Comparison of ENCODE assay signal across 21 cellular contexts in the genomic region with DNA sequence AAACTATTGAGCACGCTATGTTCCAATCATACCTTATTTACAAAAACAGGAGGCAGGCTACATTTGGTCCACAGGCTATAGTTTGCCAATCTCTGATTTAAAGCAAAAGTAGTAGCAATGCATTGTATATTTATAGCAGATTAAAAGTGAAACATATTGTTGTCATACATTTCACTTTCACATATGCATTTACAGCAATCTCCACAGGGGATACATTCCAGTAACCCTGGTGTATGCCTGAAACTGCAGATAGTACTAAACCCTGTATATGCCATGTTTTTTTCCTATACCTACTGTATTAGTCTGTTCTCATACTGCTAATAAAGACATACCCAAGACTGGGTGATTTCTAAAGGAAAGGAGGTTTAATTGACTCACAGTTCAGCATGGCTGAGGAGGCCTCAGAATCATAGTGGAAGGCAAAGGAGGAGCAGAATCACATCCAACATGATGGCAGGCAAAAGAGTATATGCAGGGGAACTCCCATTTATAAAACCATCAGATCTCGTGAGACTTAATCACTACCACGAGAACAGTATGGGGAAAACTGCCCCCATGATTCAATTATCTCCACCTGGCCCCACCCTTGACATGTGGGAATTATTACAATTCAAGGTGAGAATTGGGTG. TPM values are rescaled to one million over a fixed set of nuclear protein-coding genes. Genes with fewer than 3 reads are reported as not detected.
DNase-seq lines count a peak whose midpoint lies in the region; ATAC-seq and TF ChIP-seq lines count a peak whose summit lies in the region.
"Had no signal": no experiment of that assay in that cellular context is flagged by ENCODE, and none has a peak within 500 bp of the region (broad histone marks: within the 10 kb centered on the region; RNA-seq: fewer than 3 reads in every experiment).

No MANE protein-coding gene starts in this region.

- peak overlapping the region; percentile 16 for H3K27ac Mint-ChIP-seq in activated CD4-positive, alpha-beta T cell treated with anti-CD3 and anti-CD28 coated beads, Interleukin-2, amount 10 ng/mL, durations not matched to agents 24 days and 14 days
- H3K27ac Mint-ChIP-seq in activated T-cell treated with anti-CD3 and anti-CD28 coated beads, Interleukin-2, amount 50 U/mL, for 72 hours, result peak overlapping the region; percentile 80
- H3K27ac Mint-ChIP-seq in endothelial cell (ENCODE audit: unreplicated experiment) (no peak overlapping the region), GM23338 (no peak overlapping the region)
- H3K27ac Mint-ChIP-seq: immature natural killer cell; neural progenitor cell; stimulated activated memory B cell treated with anti-CD40 and anti-IgM and Interleukin-4, amounts not matched to agents 10 μg/mL and 1 μg/mL and 100 μg/mL, for 72 hours had no signal

- H3K4me2 ChIP-seq in GM23338, result no peak overlapping the region
- H3K4me2 ChIP-seq: neural progenitor cell had no signal

- intact Hi-C loops in activated CD4-positive, alpha-beta T cell treated with anti-CD3 and anti-CD28 coated beads, Interleukin-2, amount 10 ng/mL, durations not matched to agents 24 days and 14 days (cut with micrococcal nuclease), result no loop called here

- no peaks in the 10 kb centered on the region for H3K4me1 ChIP-seq in GM23338 (ENCODE audit: insufficient read depth)
- H3K4me1 ChIP-seq: neural progenitor cell, uterus had no signal

- H3K4me1 Mint-ChIP-seq in activated CD4-positive, alpha-beta T cell treated with anti-CD3 and anti-CD28 coated beads, Interleukin-2, amount 10 ng/mL, durations not matched to agents 24 days and 14 days, result peaks cover 7% of the 10 kb centered on the region
- H3K4me1 Mint-ChIP-seq in activated T-cell treated with anti-CD3 and anti-CD28 coated beads, Interleukin-2, amount 50 U/mL, for 72 hours (ENCODE audit: low read depth), result peaks cover 20% of the 10 kb centered on the region
- H3K4me1 Mint-ChIP-seq in endothelial cell (ENCODE audit: unreplicated experiment) (peaks cover 4% of the 10 kb centered on the region), GM23338 (no peaks in the 10 kb centered on the region; the same call in 1 of the 3 replicates)
- H3K4me1 Mint-ChIP-seq: immature natural killer cell, neural progenitor cell had no signal

- DNase-seq in activated CD4-positive, alpha-beta T cell treated with anti-CD3 and anti-CD28 coated beads, Interleukin-2, amount 10 ng/mL, durations not matched to agents 24 days and 14 days, result no peak
- DNase-seq in activated CD4-positive, alpha-beta T cell treated with anti-CD3 and anti-CD28 coated beads for 48 hours, result no peak
- no peak for DNase-seq in activated T-cell treated with anti-CD3 and anti-CD28 coated beads, Interleukin-2, amount 50 U/mL, for 72 hours
- DNase-seq in endothelial cell (ENCODE audit: low spot score) (no peak), NCI-H2107 (lab: John Stamatoyannopoulos, UW) (no peak), GM23338 (ENCODE audit: low spot score) (no peak)
- DNase-seq: 8988T; central memory CD4-positive, alpha-beta T cell; DMS79 treated with DMSO at 0.1 percent for 48 hours; immature natural killer cell; NCI-H1105; NCI-H2227 treated with DMSO at 0.1 percent for 48 hours; uterus had no signal

- no peaks in the 10 kb centered on the region for H3K36me3 Mint-ChIP-seq in activated CD4-positive, alpha-beta T cell treated with anti-CD3 and anti-CD28 coated beads, Interleukin-2, amount 10 ng/mL, durations not matched to agents 24 days and 14 days (ENCODE audit: low read depth)
- H3K36me3 Mint-ChIP-seq in activated T-cell treated with anti-CD3 and anti-CD28 coated beads, Interleukin-2, amount 50 U/mL, for 72 hours (ENCODE audit: insufficient read depth in 2 of 2), result no peaks in the 10 kb centered on the region
- H3K36me3 Mint-ChIP-seq in endothelial cell (ENCODE audit: low read depth, unreplicated experiment) (no peaks in the 10 kb centered on the region), GM23338 (ENCODE audit: low read depth) (no peaks in the 10 kb centered on the region)
- H3K36me3 Mint-ChIP-seq: immature natural killer cell; neural progenitor cell; stimulated activated memory B cell treated with anti-CD40 and anti-IgM and Interleukin-4, amounts not matched to agents 10 μg/mL and 1 μg/mL and 100 μg/mL, for 72 hours had no signal

- H3K9me2 ChIP-seq in GM23338 (ENCODE audit: insufficient read depth), result no peaks in the 10 kb centered on the region

- no peak overlapping the region for H3K4me3 ChIP-seq in GM23338
- H3K4me3 ChIP-seq: neural progenitor cell, SK-N-MC, uterus had no signal

- H4K20me1 ChIP-seq in GM23338 (replicated peaks; ENCODE audit: insufficient read depth), result no peaks in the 10 kb centered on the region

- H3K36me3 ChIP-seq in GM23338 (ENCODE audit: insufficient read depth), result no peaks in the 10 kb centered on the region
- H3K36me3 ChIP-seq: neural progenitor cell had no signal

- H3F3A ChIP-seq in GM23338 (replicated peaks; ENCODE audit: low read depth), result no peaks in the 10 kb centered on the region

- H3K27me3 Mint-ChIP-seq in activated CD4-positive, alpha-beta T cell treated with anti-CD3 and anti-CD28 coated beads, Interleukin-2, amount 10 ng/mL, durations not matched to agents 24 days and 14 days, result peaks cover 37% of the 10 kb centered on the region
- peaks cover 50% of the 10 kb centered on the region for H3K27me3 Mint-ChIP-seq in activated T-cell treated with anti-CD3 and anti-CD28 coated beads, Interleukin-2, amount 50 U/mL, for 72 hours (ENCODE audit: low read depth)
- H3K27me3 Mint-ChIP-seq in endothelial cell (ENCODE audit: unreplicated experiment) (peaks cover 2% of the 10 kb centered on the region), GM23338 (ENCODE audit: insufficient read depth, low read depth, poor library complexity) (peaks cover 6% of the 10 kb centered on the region)

- H3K9me3 Mint-ChIP-seq in activated CD4-positive, alpha-beta T cell treated with anti-CD3 and anti-CD28 coated beads, Interleukin-2, amount 10 ng/mL, durations not matched to agents 24 days and 14 days, result no peaks in the 10 kb centered on the region
- H3K9me3 Mint-ChIP-seq in activated T-cell treated with anti-CD3 and anti-CD28 coated beads, Interleukin-2, amount 50 U/mL, for 72 hours, result no peaks in the 10 kb centered on the region
- H3K9me3 Mint-ChIP-seq in endothelial cell (ENCODE audit: unreplicated experiment), result no peaks in the 10 kb centered on the region
- no peaks in the 10 kb centered on the region for H3K9me3 Mint-ChIP-seq in GM23338
- H3K9me3 Mint-ChIP-seq: immature natural killer cell; neural progenitor cell; stimulated activated memory B cell treated with anti-CD40 and anti-IgM and Interleukin-4, amounts not matched to agents 10 μg/mL and 1 μg/mL and 100 μg/mL, for 72 hours had no signal

- TF ChIP-seq CTCF in endothelial cell (IDR thresholded peaks at IDR 0.05; ENCODE audit: unreplicated experiment), result no peak
- TF ChIP-seq CTCF in GM23338 (conservative IDR thresholded peaks at IDR 0.05; ENCODE audit: low read depth in 2 of 2), result no peak

- ATAC-seq in GM19395 (IDR thresholded peaks at IDR 0.05; ENCODE audit: unreplicated experiment), result peak; percentile 70
- peak; percentile 63 for ATAC-seq in HG02870 (IDR thresholded peaks at IDR 0.05; ENCODE audit: unreplicated experiment)
- peak; percentile 90 to 92 for ATAC-seq in activated T-cell treated with anti-CD3 and anti-CD28 coated beads, Interleukin-2, amount 50 U/mL, for 72 hours (replicated peaks in 1 of 2)
- ATAC-seq in GM23338, result no peak
- ATAC-seq: sciatic nerve; stimulated activated memory B cell treated with anti-CD40 and anti-IgM and Interleukin-4, amounts not matched to agents 10 μg/mL and 1 μg/mL and 100 μg/mL, for 72 hours had no signal

- H3K27ac ChIP-seq in GM23338 (ENCODE audit: low read depth), result no peak overlapping the region
- H3K27ac ChIP-seq: C4-2B, neural progenitor cell, SK-N-MC, uterus had no signal

- no peaks in the 10 kb centered on the region for H3K79me2 ChIP-seq in GM23338 (replicated peaks; ENCODE audit: insufficient read depth)

- H3K4me3 Mint-ChIP-seq in activated CD4-positive, alpha-beta T cell treated with anti-CD3 and anti-CD28 coated beads, Interleukin-2, amount 10 ng/mL, durations not matched to agents 24 days and 14 days, result no peak overlapping the region
- H3K4me3 Mint-ChIP-seq in activated T-cell treated with anti-CD3 and anti-CD28 coated beads, Interleukin-2, amount 50 U/mL, for 72 hours, result peak overlapping the region; percentile 13 to 72
- H3K4me3 Mint-ChIP-seq in endothelial cell (ENCODE audit: unreplicated experiment) (no peak overlapping the region), GM23338 (no peak overlapping the region)
- H3K4me3 Mint-ChIP-seq: immature natural killer cell; neural progenitor cell; stimulated activated memory B cell treated with anti-CD40 and anti-IgM and Interleukin-4, amounts not matched to agents 10 μg/mL and 1 μg/mL and 100 μg/mL, for 72 hours had no signal

- no peak overlapping the region for H2AFZ ChIP-seq in GM23338
- H2AFZ ChIP-seq: neural progenitor cell had no signal

- no peaks in the 10 kb centered on the region for H3K27me3 ChIP-seq in GM23338 (ENCODE audit: insufficient read depth)
- H3K27me3 ChIP-seq: uterus had no signal

TF ChIP-seq in GM23338, 12 proteins besides CTCF, POLR2A, EP300 and RAD21 (continues in another document):
- TF ChIP-seq EZH2phosphoT487 (IDR thresholded peaks at IDR 0.05; ENCODE audit: unreplicated experiment), result no peak
- TF ChIP-seq POLR2AphosphoS5 (IDR thresholded peaks at IDR 0.05; ENCODE audit: low read depth), result no peak

RNA-seq across cellular contexts. Expression of a gene that starts 5.9 kb away (rescaled TPM):
- 0.14 TPM in 1 of 2 replicates, not detected in the other for total RNA-seq in activated CD4-positive, alpha-beta T cell treated with anti-CD3 and anti-CD28 coated beads, Interleukin-2, amount 10 ng/mL, durations not matched to agents 24 days and 14 days
- total RNA-seq in activated T-cell treated with anti-CD3 and anti-CD28 coated beads, Interleukin-2, amount 50 U/mL, for 72 hours, result 1 to 10 TPM; 1.2 to 1.8 TPM
- total RNA-seq in endothelial cell (ENCODE audit: unreplicated experiment), result 2.7 TPM
- total RNA-seq in GM23338 (2014; rRNA removed; shearing (Covaris generic)), result not detected in 2 replicates
- 0.21 TPM in 1 of 2 replicates, not detected in the other for polyA plus RNA-seq in GM23338 (2016; fragmentation: Nextera tagmentation; extraction: Ambion mirVana)
- total RNA-seq: OCI-LY7 had no signal

Comparison
In these comparisons a context has a peak if more than half of its experiments do, and no peak if none do; other contexts are left out.
1. H3K27ac Mint-ChIP-seq: peak in activated CD4-positive, alpha-beta T cell treated with anti-CD3 and anti-CD28 coated beads, Interleukin-2, amount 10 ng/mL, durations not matched to agents 24 days and 14 days (single experiment) and activated T-cell treated with anti-CD3 and anti-CD28 coated beads, Interleukin-2, amount 50 U/mL, for 72 hours (single experiment); none in endothelial cell (single experiment) and GM23338 (single experiment).
2. H3K4me3 Mint-ChIP-seq: peak in activated T-cell treated with anti-CD3 and anti-CD28 coated beads, Interleukin-2, amount 50 U/mL, for 72 hours (2 of 2); none in activated CD4-positive, alpha-beta T cell treated with anti-CD3 and anti-CD28 coated beads, Interleukin-2, amount 10 ng/mL, durations not matched to agents 24 days and 14 days (single experiment), endothelial cell (single experiment) and GM23338 (single experiment).